Comparison of ENCODE assay signal across 10 cellular contexts in the genomic region with DNA sequence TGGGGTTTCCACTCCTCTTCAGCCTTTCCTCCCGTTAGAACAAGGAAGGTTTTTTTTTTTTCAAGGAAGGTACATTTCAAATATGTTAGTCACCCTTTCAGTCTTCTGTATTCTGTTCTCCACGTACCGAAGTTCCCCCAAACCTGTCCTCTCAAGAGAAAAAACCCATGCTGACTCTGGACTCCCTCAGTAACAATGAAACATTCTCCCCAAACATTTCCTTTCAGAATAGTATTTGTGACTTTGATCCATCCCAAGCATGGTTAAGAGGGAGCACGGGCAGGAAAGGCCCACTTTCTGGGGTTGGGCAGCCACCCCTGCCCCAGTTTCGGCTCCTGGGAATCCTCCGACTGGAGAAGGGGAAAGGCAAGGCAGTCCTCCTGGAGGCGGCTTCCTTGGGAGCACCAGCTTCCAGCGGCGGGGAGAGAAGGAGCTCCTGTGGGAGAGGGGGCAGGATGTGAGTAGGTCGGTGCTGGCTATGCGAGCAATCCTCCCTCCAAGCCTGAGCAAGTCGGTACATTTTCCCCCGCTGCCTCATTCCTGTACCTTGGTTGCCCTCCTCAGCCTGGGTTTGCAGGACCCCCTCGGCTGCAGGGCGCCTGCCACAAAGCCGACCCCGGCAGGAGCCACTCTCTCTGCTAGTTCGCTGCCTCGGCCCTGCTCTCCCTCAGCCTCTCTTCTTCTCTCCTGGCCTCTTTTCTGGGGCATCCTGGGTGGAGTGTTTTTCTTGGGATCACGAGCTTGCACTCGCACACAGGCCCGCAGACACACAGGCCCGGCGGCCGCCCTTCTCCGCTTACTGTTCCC.
DNase-seq lines count a peak whose midpoint lies in the region; ATAC-seq and TF ChIP-seq lines count a peak whose summit lies in the region.
"Had no signal": no experiment of that assay in that cellular context is flagged by ENCODE, and none has a peak within 500 bp of the region (broad histone marks: within the 10 kb centered on the region; RNA-seq: fewer than 3 reads in every experiment).

No MANE protein-coding gene starts in this region.

- no peaks in the 10 kb centered on the region for H3K9me2 ChIP-seq in SU-DHL-6 (replicated peaks; ENCODE audit: insufficient read depth, low read length)

- peak; percentile 52 for DNase-seq in ELR (ENCODE audit: low read depth)
- DNase-seq in fibroblast of pulmonary artery (ENCODE audit: low read depth), result no peak
- DNase-seq in KG1 (lab: John Stamatoyannopoulos, UW), result no peak
- DNase-seq in HuH-7 (ENCODE audit: low spot score), result no peak
- no peak for DNase-seq in DMS153 (lab: John Stamatoyannopoulos, UW)
- DNase-seq: NCI-H1092 had no signal

- H3K4me1 ChIP-seq in rectal smooth muscle tissue (ENCODE audit: control insufficient read depth, insufficient read depth, low read length), result peaks cover 22% of the 10 kb centered on the region

- no peak overlapping the region for H3K4me3 ChIP-seq in SU-DHL-6 (ENCODE audit: insufficient read depth, low read length, poor library complexity, severe bottlenecking)
- H3K4me3 ChIP-seq in fibroblast of pulmonary artery (replicated peaks; ENCODE audit: low read depth, low read length), result peak overlapping the region; percentile 55
- H3K4me3 ChIP-seq in rectal smooth muscle tissue (ENCODE audit: low read length), result peak overlapping the region; percentile 95
- H3K4me3 ChIP-seq: cardiac muscle cell had no signal

- no peak for TF ChIP-seq CTCF in SU-DHL-6 (IDR thresholded peaks at IDR 0.05; ENCODE audit: insufficient read depth, low read length, poor library complexity, severe bottlenecking)
- no peak for TF ChIP-seq CTCF in fibroblast of pulmonary artery (IDR thresholded peaks at IDR 0.05; ENCODE audit: low read length, missing control alignments)

- no peak overlapping the region for H2AFZ ChIP-seq in SU-DHL-6 (ENCODE audit: low read depth, low read length, severe bottlenecking)

- H3K27ac ChIP-seq in SU-DHL-6 (ENCODE audit: low read depth, low read length) (no peak overlapping the region), rectal smooth muscle tissue (ENCODE audit: low read depth, low read length) (peak overlapping the region; percentile 89)
- H3K27ac ChIP-seq: cardiac muscle cell had no signal

- ATAC-seq in HG03135 (IDR thresholded peaks at IDR 0.05; ENCODE audit: unreplicated experiment), result no peak

- H3K9ac ChIP-seq in SU-DHL-6 (ENCODE audit: low read length) (peak overlapping the region; percentile 69; the same call in 1 of the 2 replicates), rectal smooth muscle tissue (ENCODE audit: low read length) (peak overlapping the region; percentile 4)

- peaks cover 18% of the 10 kb centered on the region; the same call in 1 of the 2 replicates for H3F3A ChIP-seq in SU-DHL-6 (ENCODE audit: insufficient read depth)

- H3K79me2 ChIP-seq in SU-DHL-6 (ENCODE audit: insufficient read depth, low read length), result peaks cover 18% of the 10 kb centered on the region

- H3K27me3 ChIP-seq in SU-DHL-6 (ENCODE audit: low read length), result no peaks in the 10 kb centered on the region
- no peaks in the 10 kb centered on the region for H3K27me3 ChIP-seq in rectal smooth muscle tissue (ENCODE audit: control insufficient read depth, insufficient read depth, low read length)

- H3K9me3 ChIP-seq in SU-DHL-6 (ENCODE audit: insufficient read depth, low read length), result no peaks in the 10 kb centered on the region

- H3K36me3 ChIP-seq in SU-DHL-6 (ENCODE audit: low read length), result no peaks in the 10 kb centered on the region
- peaks cover 4% of the 10 kb centered on the region for H3K36me3 ChIP-seq in rectal smooth muscle tissue (ENCODE audit: control insufficient read depth, insufficient read depth, low read length)
- H3K36me3 ChIP-seq: cardiac muscle cell had no signal

- peak overlapping the region; percentile 79 for H3K4me2 ChIP-seq in SU-DHL-6 (ENCODE audit: low read depth, low read length, poor library complexity, severe bottlenecking)

- no peaks in the 10 kb centered on the region for H4K20me1 ChIP-seq in SU-DHL-6 (ENCODE audit: low read depth, low read length)
